In genomic region chr3:116743062-116743461, GRCh38 we compare ENCODE assay signal across 25 cellular contexts. TPM values are rescaled to one million over a fixed set of nuclear protein-coding genes. Genes with fewer than 3 reads are reported as not detected.
"Had no signal": no experiment of that assay in that cellular context is flagged by ENCODE, and none has a peak within 500 bp of the region (broad histone marks: within the 10 kb centered on the region; RNA-seq: fewer than 3 reads in every experiment).

No MANE protein-coding gene starts in this region.

- ATAC-seq: Panc1, PC-3 had no signal

- H3K27ac ChIP-seq: RWPE1 had no signal

- H3K4me3 ChIP-seq: MG63 had no signal

- H3K27me3 ChIP-seq: MG63 had no signal

- H3K36me3 ChIP-seq: MG63 had no signal

- DNase-seq: KBM-7; MG63; NCI-H1092; NCI-H1417; NCI-H1436 treated with DMSO at 0.1 percent for 48 hours; NCI-H1694; NCI-H187 treated with DMSO at 0.1 percent for 48 hours; NCI-H2029 treated with DMSO at 0.1 percent for 48 hours; NCI-H2171 treated with DMSO at 0.1 percent for 48 hours; NCI-H226; NCI-H524; NCI-H526 treated with DMSO at 0.1 percent for 48 hours; NCI-H748 treated with DMSO at 0.1 percent for 48 hours; NK-92 treated with Interleukin-12 subunit alpha and Interleukin-12 subunit beta, amount 100 ng/mL, for 24 hours; PC-3; SHP77; SK-N-SH; SW 1271 had no signal

- H3K9me3 ChIP-seq: MG63, SK-N-SH had no signal

RNA-seq across cellular contexts. Expression of gene TUSC7, which starts 33.5 kb away (rescaled TPM):
- total RNA-seq: HT-29, LHCN-M2, NCI-H460, OCI-LY7, PC-3, SK-MEL-5 had no signal
- polyA plus RNA-seq: SK-N-SH had no signal
